In the genomic region with DNA sequence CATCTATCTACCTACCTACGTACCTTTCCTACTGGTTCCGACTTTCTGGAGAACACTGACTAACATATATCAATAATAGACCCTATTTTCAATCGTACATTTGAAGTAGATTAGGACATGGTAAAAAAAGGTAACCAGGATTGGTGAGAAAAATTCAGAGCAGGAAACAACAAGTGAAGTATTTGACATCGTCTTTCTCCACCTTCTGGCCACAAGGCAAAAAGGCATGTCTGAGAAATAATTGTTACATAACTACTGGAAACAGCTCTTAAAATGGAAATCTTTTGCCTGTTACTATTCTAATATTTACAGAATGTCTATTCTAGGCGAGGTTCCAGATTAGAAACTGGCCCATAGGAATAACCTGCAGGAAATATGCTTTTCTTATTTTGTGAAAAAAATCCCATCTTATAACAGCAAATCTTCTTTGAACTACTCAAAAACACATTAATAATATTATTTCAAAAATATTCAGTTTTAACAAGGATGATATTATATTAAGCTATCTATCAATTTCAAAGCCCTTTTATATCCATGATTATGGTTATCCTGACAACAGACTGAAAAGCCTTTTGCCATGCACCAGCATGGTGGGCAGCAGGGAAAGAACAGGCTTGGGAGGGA, we compare ENCODE assay signal across 8 cellular contexts.
A peak's percentile ranks its signal among the peaks of the same experiment; 100 is the strongest.
DNase-seq lines count a peak whose midpoint lies in the region; ATAC-seq, FAIRE-seq and TF ChIP-seq lines count a peak whose summit lies in the region.

No MANE protein-coding gene starts in this region.

- H3K4me1 Mint-ChIP-seq in GM23338: peaks cover 4% of the 10 kb centered on the region; the same call in 2 of the 3 replicates

- H3F3A ChIP-seq in GM23338 (replicated peaks; ENCODE audit: low read depth): no peaks in the 10 kb centered on the region

- dilution Hi-C loops in mammary epithelial cell (cut with HindIII; ENCODE audit: low sequenced_read_pairs): no loop called here

- no TSS peak for BruUV-seq in mammary epithelial cell (replicated peaks; lab: Mats Ljungman, UMichigan)
- BruUV-seq in HepG2 (replicated peaks; lab: Mats Ljungman, UMichigan): no TSS peak

- no peaks in the 10 kb centered on the region for H3K27me3 ChIP-seq in GM23338 (ENCODE audit: insufficient read depth)
- peaks cover 5% of the 10 kb centered on the region for H3K27me3 ChIP-seq in mammary epithelial cell (ENCODE audit: insufficient read depth, low read length)
- H3K27me3 ChIP-seq in HepG2 (ENCODE audit: control insufficient read depth in 1 of 2, insufficient read depth in 2 of 2, low read length in 2 of 2): no peaks in the 10 kb centered on the region

- H2AFZ ChIP-seq in GM23338: no peak overlapping the region
- no peak overlapping the region for H2AFZ ChIP-seq in mammary epithelial cell (ENCODE audit: low read depth, low read length)
- H2AFZ ChIP-seq in HepG2 (ENCODE audit: low read length): no peak overlapping the region

- H3K36me3 Mint-ChIP-seq in GM23338 (ENCODE audit: low read depth): no peaks in the 10 kb centered on the region

- H3K9me3 ChIP-seq in mammary epithelial cell (replicated peaks; ENCODE audit: insufficient read depth, low read length): no peaks in the 10 kb centered on the region
- no peaks in the 10 kb centered on the region for H3K9me3 ChIP-seq in HepG2 (ENCODE audit: low read length)

- ATAC-seq in GM23338 (no peak), HepG2 (no peak; the same call in 2 of the 3 replicates), HG03571 (IDR thresholded peaks at IDR 0.05; ENCODE audit: unreplicated experiment) (no peak), GM21529 (IDR thresholded peaks at IDR 0.05; ENCODE audit: unreplicated experiment) (no peak)

- H3K4me1 ChIP-seq in GM23338 (ENCODE audit: insufficient read depth): no peaks in the 10 kb centered on the region
- no peaks in the 10 kb centered on the region for H3K4me1 ChIP-seq in mammary epithelial cell (ENCODE audit: insufficient read depth, low read length)
- H3K4me1 ChIP-seq in HepG2 (ENCODE audit: insufficient read depth, low read length): no peaks in the 10 kb centered on the region

- FAIRE-seq in HepG2 (lab: Jason Lieb, UNC): peak; percentile 59

- TF ChIP-seq RAD21 in HepG2 (CRISPR knock-in tag; IDR thresholded peaks at IDR 0.05): peak; percentile 77

- H3K9me2 ChIP-seq in GM23338 (ENCODE audit: insufficient read depth): no peaks in the 10 kb centered on the region

- in situ Hi-C loops in mammary epithelial cell (cut with MboI; ENCODE audit: low sequenced_read_pairs in 2 of 2) (loop anchor here (5.0 to 25.0 kb wide), 3 partner anchors 188 to 577 kb away; no protein-coding TSS in a partner anchor), HepG2 (cut with HindIII; ENCODE audit: extremely low pct_ligation_motif_present, low pct_unique_long_range_greater_than_20kb) (loop anchor here (5.0 kb wide), 2 partner anchors 188 to 318 kb away; no protein-coding TSS in a partner anchor)

- intact Hi-C loops in mammary epithelial cell (cut with micrococcal nuclease): loop anchor here (1.0 kb wide), 3 partner anchors 189 to 480 kb away; no protein-coding TSS in a partner anchor
- intact Hi-C loops in HepG2 (cut with micrococcal nuclease; ENCODE audit: unreplicated experiment): loop anchor here (1.0 kb wide), 2 partner anchors 320 to 480 kb away; no protein-coding TSS in a partner anchor

- H3K27me3 Mint-ChIP-seq in GM23338 (ENCODE audit: insufficient read depth, low read depth, poor library complexity): no peaks in the 10 kb centered on the region

- TF ChIP-seq POLR2A in HepG2 (IDR thresholded peaks at IDR 0.05; ENCODE audit: insufficient read depth in 1 of 2, low read depth in 2 of 2, low read length in 2 of 2): no peak

- peak; percentile 5 for DNase-seq in COLO668 (lab: John Stamatoyannopoulos, UW; ENCODE audit: unreplicated experiment)
- DNase-seq in GM23338 (ENCODE audit: low spot score): peak; percentile 64
- peak; percentile 11 for DNase-seq in NCI-H460 (ENCODE audit: extremely low read depth, low read depth)
- peak; percentile 27 for DNase-seq in mammary epithelial cell
- peak; percentile 57 for DNase-seq in HepG2 (ENCODE audit: low spot score)
- no peak for DNase-seq in RPMI8226

- H3K79me2 ChIP-seq in GM23338 (replicated peaks; ENCODE audit: insufficient read depth) (no peaks in the 10 kb centered on the region), mammary epithelial cell (ENCODE audit: insufficient read depth, low read length) (no peaks in the 10 kb centered on the region), HepG2 (ENCODE audit: insufficient read depth, low read length) (no peaks in the 10 kb centered on the region)

- no peak overlapping the region for H3K4me3 ChIP-seq in GM23338
- H3K4me3 ChIP-seq in mammary epithelial cell (replicated peaks in 1 of 3; ENCODE audit: insufficient read depth in 1 of 3, low read depth in 2 of 3, low read length in 3 of 3): no peak overlapping the region
- H3K4me3 ChIP-seq in HepG2 (replicated peaks in 1 of 3; ENCODE audit: insufficient read depth in 1 of 3, low read depth in 2 of 3, low read length in 3 of 3): no peak overlapping the region

- no peak overlapping the region for H3K27ac Mint-ChIP-seq in GM23338

- 14% methylated on average over 5 of the region's 5 CpGs for WGBS in mammary epithelial cell (ENCODE audit: low coverage, missing lambda C conversion rate)
- WGBS in HepG2 (ENCODE audit: low lambda C conversion rate): 1% methylated on average over 5 of the region's 5 CpGs

- CTCF ChIA-PET in mammary epithelial cell (lab: Charles Lee; ENCODE audit: low non-redundant PET): interaction anchor here (0.5 to 0.7 kb wide), 4 partner anchors 15 to 1817 kb away, joined by 3 to 4 read pairs (median 3); no protein-coding TSS in a partner anchor
- CTCF ChIA-PET in HepG2 (lab: Yijun Ruan, JAX; ENCODE audit: low intra/inter-chr PET ratio, low total read pairs): interaction anchor here (2.4 to 3.0 kb wide), 2 partner anchors 189 to 320 kb away, joined by 24 to 33 read pairs; no protein-coding TSS in a partner anchor

- H3K36me3 ChIP-seq in GM23338 (ENCODE audit: insufficient read depth) (no peaks in the 10 kb centered on the region), mammary epithelial cell (ENCODE audit: insufficient read depth, low read length) (no peaks in the 10 kb centered on the region), HepG2 (replicated peaks in 1 of 2; ENCODE audit: control insufficient read depth in 1 of 2, insufficient read depth in 2 of 2, low read length in 2 of 2) (no peaks in the 10 kb centered on the region)

- TF ChIP-seq EP300 in HepG2 (IDR thresholded peaks at IDR 0.05; ENCODE audit: low read depth in 2 of 2, low read length in 2 of 2) (no peak), HepG2 (CRISPR knock-in tag; IDR thresholded peaks at IDR 0.05; ENCODE audit: borderline replicate concordance) (no peak)

- no peaks in the 10 kb centered on the region for H3K9me3 Mint-ChIP-seq in GM23338

- H3K4me3 Mint-ChIP-seq in GM23338: no peak overlapping the region

- H3K9ac ChIP-seq in mammary epithelial cell (ENCODE audit: insufficient read depth, low read length) (no peak overlapping the region), HepG2 (ENCODE audit: insufficient read depth, low read depth, low read length) (no peak overlapping the region)

- H4K20me1 ChIP-seq in GM23338 (replicated peaks; ENCODE audit: insufficient read depth) (no peaks in the 10 kb centered on the region), mammary epithelial cell (ENCODE audit: insufficient read depth, low read length) (no peaks in the 10 kb centered on the region), HepG2 (ENCODE audit: insufficient read depth, low read length) (no peaks in the 10 kb centered on the region)

- POLR2A ChIA-PET in HepG2 (lab: Yijun Ruan, JAX): interaction anchor here (0.6 kb wide), 1 partner anchor 967 kb away, joined by 3 read pairs; no protein-coding TSS in a partner anchor

- no peak overlapping the region for H3K27ac ChIP-seq in GM23338 (ENCODE audit: low read depth)
- no peak overlapping the region for H3K27ac ChIP-seq in mammary epithelial cell (ENCODE audit: insufficient read depth, low read depth, low read length)
- no peak overlapping the region for H3K27ac ChIP-seq in HepG2 (ENCODE audit: extremely low read length, insufficient read depth, low read length)

- TF ChIP-seq CTCF in GM23338 (conservative IDR thresholded peaks at IDR 0.05; ENCODE audit: low read depth in 2 of 2): peak; percentile 80 to 81
- TF ChIP-seq CTCF in mammary epithelial cell (conservative IDR thresholded peaks at IDR 0.05 in 1 of 2, IDR thresholded peaks at IDR 0.05 in 1 of 2; ENCODE audit: extremely low read depth in 1 of 2, insufficient read depth in 1 of 2, low read depth in 1 of 2, low read length in 2 of 2): peak; percentile 40 to 69
- TF ChIP-seq CTCF in HepG2 (CRISPR knock-in tag; IDR thresholded peaks at IDR 0.05): peak; percentile 80

- no peak overlapping the region for H3K4me2 ChIP-seq in GM23338
- H3K4me2 ChIP-seq in mammary epithelial cell (ENCODE audit: insufficient read depth, low read depth, low read length): no peak overlapping the region
- H3K4me2 ChIP-seq in HepG2 (ENCODE audit: low read depth, low read length): no peak overlapping the region

TF ChIP-seq in GM23338, 12 proteins besides CTCF, POLR2A, EP300 and RAD21 (continues in another document):
- TF ChIP-seq EZH2phosphoT487 (IDR thresholded peaks at IDR 0.05; ENCODE audit: unreplicated experiment): no peak
- TF ChIP-seq, protein P1, sequence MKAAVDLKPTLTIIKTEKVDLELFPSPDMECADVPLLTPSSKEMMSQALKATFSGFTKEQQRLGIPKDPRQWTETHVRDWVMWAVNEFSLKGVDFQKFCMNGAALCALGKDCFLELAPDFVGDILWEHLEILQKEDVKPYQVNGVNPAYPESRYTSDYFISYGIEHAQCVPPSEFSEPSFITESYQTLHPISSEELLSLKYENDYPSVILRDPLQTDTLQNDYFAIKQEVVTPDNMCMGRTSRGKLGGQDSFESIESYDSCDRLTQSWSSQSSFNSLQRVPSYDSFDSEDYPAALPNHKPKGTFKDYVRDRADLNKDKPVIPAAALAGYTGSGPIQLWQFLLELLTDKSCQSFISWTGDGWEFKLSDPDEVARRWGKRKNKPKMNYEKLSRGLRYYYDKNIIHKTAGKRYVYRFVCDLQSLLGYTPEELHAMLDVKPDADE (IDR thresholded peaks at IDR 0.05): no peak
- TF ChIP-seq ZNF114 (CRISPR knock-in tag; IDR thresholded peaks at IDR 0.05): no peak
- no peak for TF ChIP-seq JUNB (IDR thresholded peaks at IDR 0.05; ENCODE audit: unreplicated experiment)

TF ChIP-seq in HepG2, 621 proteins besides CTCF, POLR2A, EP300 and RAD21 (continues in another document):
- no peak for TF ChIP-seq ZNF720 (CRISPR knock-in tag; IDR thresholded peaks at IDR 0.05)
